ENCODE assay signal across 1 cellular context in genomic region chr4:26163425-26164362, GRCh38.
TF ChIP-seq lines count a peak whose summit lies in the region.

No MANE protein-coding gene starts in this region.

TF ChIP-seq in GM23338, 12 proteins besides CTCF, POLR2A, EP300 and RAD21 (continued from another document):
- TF ChIP-seq ZNF462 (CRISPR knock-in tag; IDR thresholded peaks at IDR 0.05), result no peak
